Comparison of ENCODE assay signal across 1 cellular context in genomic region chr6:41587223-41587879, GRCh38.
TF ChIP-seq lines count a peak whose summit lies in the region.

No MANE protein-coding gene starts in this region.

TF ChIP-seq in HepG2, 621 proteins besides CTCF, POLR2A, EP300 and RAD21:
- TF ChIP-seq NFYB (CRISPR knock-in tag; IDR thresholded peaks at IDR 0.05), result no peak
- no peak for TF ChIP-seq GABPA (IDR thresholded peaks at IDR 0.05; ENCODE audit: low read depth, low read length)
- no peak for TF ChIP-seq GABPA (CRISPR knock-in tag; IDR thresholded peaks at IDR 0.05; ENCODE audit: low read depth)
- no peak for TF ChIP-seq ZSCAN5A (CRISPR knock-in tag; IDR thresholded peaks at IDR 0.05; ENCODE audit: borderline replicate concordance)
- peak; percentile 48 for TF ChIP-seq RBM39 (IDR thresholded peaks at IDR 0.05; ENCODE audit: low read depth, low read length, poor library complexity, severe bottlenecking)
- no peak for TF ChIP-seq KLF15 (CRISPR knock-in tag; IDR thresholded peaks at IDR 0.05; ENCODE audit: borderline replicate concordance)
- no peak for TF ChIP-seq RXRB (CRISPR knock-in tag; IDR thresholded peaks at IDR 0.05; ENCODE audit: borderline replicate concordance)
- TF ChIP-seq NR2F2 (IDR thresholded peaks at IDR 0.05; ENCODE audit: borderline replicate concordance, low read depth), result no peak
- no peak for TF ChIP-seq ZNF780A (CRISPR knock-in tag; IDR thresholded peaks at IDR 0.05)
- peak; percentile 92 for TF ChIP-seq AGO2 (optimal IDR thresholded peaks at IDR 0.05; ENCODE audit: low read depth, low read length)
- no peak for TF ChIP-seq BATF2 (CRISPR knock-in tag; IDR thresholded peaks at IDR 0.05)
- TF ChIP-seq PCBP1 (IDR thresholded peaks at IDR 0.05; ENCODE audit: borderline replicate concordance, low read depth, low read length), result 0 out of 2 replicates have a peak, but pooled peaks have one; percentile 24
- peak; percentile 61 for TF ChIP-seq HNRNPK (IDR thresholded peaks at IDR 0.05; ENCODE audit: low read depth, low read length, poor library complexity, severe bottlenecking)
- TF ChIP-seq ZFP90 (CRISPR knock-in tag; IDR thresholded peaks at IDR 0.05; ENCODE audit: borderline replicate concordance), result no peak
- no peak for TF ChIP-seq SALL1 (CRISPR knock-in tag; IDR thresholded peaks at IDR 0.05)
- peak; percentile 35; the same call in 1 of the 2 replicates for TF ChIP-seq POLR2G (IDR thresholded peaks at IDR 0.05; ENCODE audit: low read depth, low read length)
- no peak for TF ChIP-seq NR2F6 (IDR thresholded peaks at IDR 0.05)
- TF ChIP-seq NR2F6 (CRISPR knock-in tag; IDR thresholded peaks at IDR 0.05), result no peak
- no peak for TF ChIP-seq MTF1 (CRISPR knock-in tag; IDR thresholded peaks at IDR 0.05)
- TF ChIP-seq RXRA (CRISPR knock-in tag; IDR thresholded peaks at IDR 0.05), result no peak
